ENCODE assay signal across 10 cellular contexts in genomic region chr1:227356582-227357228, GRCh38. TPM values are rescaled to one million over a fixed set of nuclear protein-coding genes. Genes with fewer than 3 reads are reported as not detected.
A peak's percentile ranks its signal among the peaks of the same experiment; 100 is the strongest.
DNase-seq lines count a peak whose midpoint lies in the region; TF ChIP-seq lines count a peak whose summit lies in the region.
"Had no signal": no experiment of that assay in that cellular context is flagged by ENCODE, and none has a peak within 500 bp of the region (broad histone marks: within the 10 kb centered on the region; RNA-seq: fewer than 3 reads in every experiment).

No MANE protein-coding gene starts in this region.

- H3K9ac ChIP-seq in HUES48 (ENCODE audit: low read depth, low read length): peak overlapping the region; percentile 64
- peak overlapping the region in 1 of 2 donors; percentile 9 for H3K9ac ChIP-seq in colonic mucosa (ENCODE audit: low read depth in 2 of 2, low read length in 2 of 2)
- H3K9ac ChIP-seq in mesenchymal stem cell (ENCODE audit: low read length): no peak overlapping the region

- H3K4me3 ChIP-seq in HUES48 (ENCODE audit: low read depth, low read length): peak overlapping the region; percentile 4; the same call in 1 of the 2 replicates
- H3K4me3 ChIP-seq in colonic mucosa: no peak overlapping the region
- peak overlapping the region in 1 of 2 experiments; percentile 12 for H3K4me3 ChIP-seq in mesenchymal stem cell (ENCODE audit: insufficient read depth in 1 of 2, low read depth in 1 of 2, low read length in 2 of 2)

- H3K9me3 ChIP-seq in HUES48 (ENCODE audit: control insufficient read depth, insufficient read depth, low read length): no peaks in the 10 kb centered on the region
- no peaks in the 10 kb centered on the region for H3K9me3 ChIP-seq in colonic mucosa
- H3K9me3 ChIP-seq in mesenchymal stem cell (ENCODE audit: control insufficient read depth, low read length): no peaks in the 10 kb centered on the region

- 60% methylated on average over 7 of the region's 7 CpGs for WGBS in mesenchymal stem cell

- peak overlapping the region in 1 of 2 experiments; percentile 61 for H3K14ac ChIP-seq in mesenchymal stem cell (ENCODE audit: low read length in 2 of 2)

- peak overlapping the region; percentile 62 to 83 for H3K4ac ChIP-seq in mesenchymal stem cell (ENCODE audit: low read depth in 1 of 2, low read length in 2 of 2)

- H2BK12ac ChIP-seq in mesenchymal stem cell (ENCODE audit: low read length in 2 of 2): peak overlapping the region; percentile 81 to 100

- H4K8ac ChIP-seq in mesenchymal stem cell (ENCODE audit: low read length): peak overlapping the region; percentile 91

- H3K27ac ChIP-seq in HUES48 (ENCODE audit: low read depth, low read length) (peak overlapping the region; percentile 92), colonic mucosa (peak overlapping the region; percentile 14), mesenchymal stem cell (ENCODE audit: low read length, poor library complexity, severe bottlenecking) (peak overlapping the region; percentile 98)

- no peak overlapping the region for H2AFZ ChIP-seq in mesenchymal stem cell (ENCODE audit: low read depth, low read length)

- peak overlapping the region; percentile 64 for H4K91ac ChIP-seq in mesenchymal stem cell (ENCODE audit: low read length)

- no peak overlapping the region for H3K23ac ChIP-seq in mesenchymal stem cell (ENCODE audit: low read length in 2 of 2)

- H3K18ac ChIP-seq in mesenchymal stem cell (ENCODE audit: low read depth in 1 of 2, low read length in 2 of 2): peak overlapping the region; percentile 81 to 85

- intact Hi-C loops in colonic mucosa (cut with DNase I): loop anchor here (10.0 kb wide), 1 partner anchor 68 kb away; no protein-coding TSS in a partner anchor

- H3K4me1 ChIP-seq in HUES48 (ENCODE audit: control insufficient read depth, insufficient read depth, low read length) (peaks cover 36% of the 10 kb centered on the region), colonic mucosa (peaks cover 3% of the 10 kb centered on the region), mesenchymal stem cell (ENCODE audit: control insufficient read depth, insufficient read depth, low read depth, low read length) (peaks cover 8% of the 10 kb centered on the region)

- peak overlapping the region; percentile 47 for H2AK5ac ChIP-seq in mesenchymal stem cell (ENCODE audit: low read length, severe bottlenecking)

- H3K79me1 ChIP-seq in mesenchymal stem cell (replicated peaks; ENCODE audit: low read length, poor library complexity, severe bottlenecking): no peaks in the 10 kb centered on the region

- DNase-seq in ACHN (peak; percentile 39), colonic mucosa (no peak), mesenchymal stem cell (no peak), NCI-H2171 treated with DMSO at 0.1 percent for 48 hours (lab: John Stamatoyannopoulos, UW) (no peak), DMS 273 (lab: John Stamatoyannopoulos, UW; ENCODE audit: unreplicated experiment) (no peak), cortex of kidney (lab: John Stamatoyannopoulos, UW) (no peak), T1000 (lab: John Stamatoyannopoulos, UW) (no peak)
- DNase-seq: activated naive CD8-positive, alpha-beta T cell treated with anti-CD3 and anti-CD28 coated beads for 36 hours; CD4-positive, CD25-positive, alpha-beta regulatory T cell had no signal

- H2BK120ac ChIP-seq in mesenchymal stem cell (ENCODE audit: low read depth, low read length): no peak overlapping the region

- no peak for TF ChIP-seq CTCF in colonic mucosa (IDR thresholded peaks at IDR 0.05)

- H3K4me2 ChIP-seq in mesenchymal stem cell (ENCODE audit: low read length, poor library complexity, severe bottlenecking): peak overlapping the region; percentile 57

- H2BK5ac ChIP-seq in mesenchymal stem cell (ENCODE audit: low read depth, low read length, poor library complexity, severe bottlenecking): peak overlapping the region; percentile 0

- in situ Hi-C loops in ACHN (cut with HindIII; ENCODE audit: low pct_ligation_motif_present, low pct_unique_long_range_greater_than_20kb, low sequenced_read_pairs): no loop called here

- H3K27me3 ChIP-seq in HUES48 (ENCODE audit: control insufficient read depth, insufficient read depth, low read length) (no peaks in the 10 kb centered on the region), colonic mucosa (no peaks in the 10 kb centered on the region), mesenchymal stem cell (ENCODE audit: control insufficient read depth in 1 of 2, insufficient read depth in 1 of 2, low read length in 2 of 2) (no peaks in the 10 kb centered on the region)

- H3K36me3 ChIP-seq in HUES48 (ENCODE audit: control insufficient read depth, insufficient read depth, low read length) (no peaks in the 10 kb centered on the region), colonic mucosa (no peaks in the 10 kb centered on the region), mesenchymal stem cell (ENCODE audit: control insufficient read depth in 1 of 2, insufficient read depth in 2 of 2, low read depth in 1 of 2, low read length in 2 of 2) (no peaks in the 10 kb centered on the region)

- peak overlapping the region; percentile 82 for H2BK15ac ChIP-seq in mesenchymal stem cell (ENCODE audit: low read depth, poor library complexity, severe bottlenecking)

RNA-seq across cellular contexts. Expression of gene CDC42BPA, which starts 38.4 kb away (rescaled TPM):
- 10 to 100 TPM; 26.4 to 36.6 TPM for total RNA-seq in colonic mucosa
- polyA plus RNA-seq in mesenchymal stem cell (2013, experiment 1 of 2): 23.2 TPM
- polyA plus RNA-seq in mesenchymal stem cell (2013, experiment 2 of 2): 23.2 TPM

Comparison
In these comparisons a context has a peak if more than half of its experiments do, and no peak if none do; other contexts are left out.
1. H3K27ac ChIP-seq: peak in every context shown above with its lines; median percentile 98 in mesenchymal stem cell; 92 in HUES48; 14 in colonic mucosa.